In genomic region chr12:68364893-68365725, GRCh38 we compare ENCODE assay signal across 8 cellular contexts. TPM values are rescaled to one million over a fixed set of nuclear protein-coding genes. Genes with fewer than 3 reads are reported as not detected.
A peak's percentile ranks its signal among the peaks of the same experiment; 100 is the strongest.
DNase-seq lines count a peak whose midpoint lies in the region; ATAC-seq and TF ChIP-seq lines count a peak whose summit lies in the region.

No MANE protein-coding gene starts in this region.

- H3K79me2 ChIP-seq in neural progenitor cell (ENCODE audit: low read depth): no peaks in the 10 kb centered on the region

- H3K9ac ChIP-seq in neural progenitor cell: no peak overlapping the region

- H3K27ac ChIP-seq in neural progenitor cell: no peak overlapping the region

- H3K4me1 ChIP-seq in BE2C (no peaks in the 10 kb centered on the region), neural progenitor cell (peaks cover 8% of the 10 kb centered on the region)

- peak; percentile 91 for ATAC-seq in HG03432 (IDR thresholded peaks at IDR 0.05; ENCODE audit: unreplicated experiment)
- ATAC-seq in stimulated activated naive CD8-positive, alpha-beta T cell treated with anti-CD3 and anti-CD28 coated beads, Interleukin-15, amount 100 ng/mL, for 72 hours: peak; percentile 93

- H3K9me3 ChIP-seq in BE2C: no peaks in the 10 kb centered on the region
- H3K9me3 ChIP-seq in neural progenitor cell (ENCODE audit: low read depth): no peaks in the 10 kb centered on the region

- H3K4me3 Mint-ChIP-seq in neural progenitor cell: peak overlapping the region; percentile 50
- peak overlapping the region; percentile 88 to 89 for H3K4me3 Mint-ChIP-seq in stimulated activated naive CD8-positive, alpha-beta T cell treated with anti-CD3 and anti-CD28 coated beads, Interleukin-15, amount 100 ng/mL, for 72 hours

- H3K4me1 Mint-ChIP-seq in neural progenitor cell: peaks cover 36% of the 10 kb centered on the region
- peaks cover 44% of the 10 kb centered on the region for H3K4me1 Mint-ChIP-seq in stimulated activated naive CD8-positive, alpha-beta T cell treated with anti-CD3 and anti-CD28 coated beads, Interleukin-15, amount 100 ng/mL, for 72 hours

- no peaks in the 10 kb centered on the region for H3F3A ChIP-seq in neural progenitor cell (ENCODE audit: low read depth)

- no peaks in the 10 kb centered on the region for H3K36me3 ChIP-seq in BE2C
- H3K36me3 ChIP-seq in neural progenitor cell: no peaks in the 10 kb centered on the region

- no peaks in the 10 kb centered on the region for H4K20me1 ChIP-seq in neural progenitor cell (ENCODE audit: low read depth)

- peak overlapping the region; percentile 95 for H3K27ac Mint-ChIP-seq in neural progenitor cell
- H3K27ac Mint-ChIP-seq in stimulated activated naive CD8-positive, alpha-beta T cell treated with anti-CD3 and anti-CD28 coated beads, Interleukin-15, amount 100 ng/mL, for 72 hours: peak overlapping the region; percentile 91 to 95

- peak; percentile 28 for DNase-seq in BE2C
- DNase-seq in GM19240 (ENCODE audit: insufficient read length, low spot score): peak; percentile 56
- DNase-seq in RPMI8226: peak; percentile 89
- peak; percentile 71 for DNase-seq in activated T-helper 9 cell treated with anti-CD3 and anti-CD28 coated beads, Interleukin-2, amount 50 U/mL, for 16 hours (ENCODE audit: low read depth)
- DNase-seq in foreskin fibroblast: peak; percentile 91 to 97
- peak; percentile 76 for DNase-seq in neural progenitor cell (ENCODE audit: low spot score)
- DNase-seq in stimulated activated naive CD8-positive, alpha-beta T cell treated with anti-CD3 and anti-CD28 coated beads, Interleukin-15, amount 100 ng/mL, for 72 hours: peak; percentile 84 to 97

- peak overlapping the region; percentile 45 for H3K4me2 ChIP-seq in neural progenitor cell

- TF ChIP-seq CTCF in BE2C (IDR thresholded peaks at IDR 0.05; ENCODE audit: low read depth, low read length) (no peak), foreskin fibroblast (IDR thresholded peaks at IDR 0.05; ENCODE audit: low read depth, low read length) (no peak), neural progenitor cell (IDR thresholded peaks at IDR 0.05) (no peak)

- peak overlapping the region; percentile 93 for H2AFZ ChIP-seq in neural progenitor cell (replicated peaks)

- peaks cover 5% of the 10 kb centered on the region for H3K27me3 Mint-ChIP-seq in neural progenitor cell (ENCODE audit: insufficient read depth, low read depth)
- H3K27me3 Mint-ChIP-seq in stimulated activated naive CD8-positive, alpha-beta T cell treated with anti-CD3 and anti-CD28 coated beads, Interleukin-15, amount 100 ng/mL, for 72 hours: no peaks in the 10 kb centered on the region

- H3K4me3 ChIP-seq in BE2C (ENCODE audit: low read depth, low read length) (no peak overlapping the region), foreskin fibroblast (ENCODE audit: low read depth in 1 of 2, low read length in 2 of 2) (peak overlapping the region; percentile 8 to 36), neural progenitor cell (peak overlapping the region; percentile 4)

- H3K27me3 ChIP-seq in BE2C (no peaks in the 10 kb centered on the region), neural progenitor cell (no peaks in the 10 kb centered on the region)

- H3K36me3 Mint-ChIP-seq in neural progenitor cell: no peaks in the 10 kb centered on the region

- H3K9me3 Mint-ChIP-seq in neural progenitor cell: no peaks in the 10 kb centered on the region
- H3K9me3 Mint-ChIP-seq in stimulated activated naive CD8-positive, alpha-beta T cell treated with anti-CD3 and anti-CD28 coated beads, Interleukin-15, amount 100 ng/mL, for 72 hours: no peaks in the 10 kb centered on the region

RNA-seq across cellular contexts. Expression of gene MDM1, which starts 32.9 kb away (rescaled TPM):
- 2.5 TPM for polyA plus RNA-seq in BE2C (2012; ENCODE audit: insufficient read depth, insufficient read length, low read depth)
- total RNA-seq in neural progenitor cell (ENCODE audit: low replicate concordance): 33.7 and 47.2 TPM in 2 replicates

Comparison
In these comparisons a context has a peak if more than half of its experiments do, and no peak if none do; other contexts are left out.
1. DNase-seq: peak in every context shown above with its lines; median percentile 94 in foreskin fibroblast; 90 in stimulated activated naive CD8-positive, alpha-beta T cell treated with anti-CD3 and anti-CD28 coated beads, Interleukin-15, amount 100 ng/mL, for 72 hours; 89 in RPMI8226; 76 in neural progenitor cell; 71 in activated T-helper 9 cell treated with anti-CD3 and anti-CD28 coated beads, Interleukin-2, amount 50 U/mL, for 16 hours; 56 in GM19240; 28 in BE2C.